In genomic region chr10:12130237-12130872, GRCh38 we compare ENCODE assay signal across 8 cellular contexts. TPM values are rescaled to one million over a fixed set of nuclear protein-coding genes. Genes with fewer than 3 reads are reported as not detected.
DNase-seq lines count a peak whose midpoint lies in the region; ATAC-seq, FAIRE-seq and TF ChIP-seq lines count a peak whose summit lies in the region.

No MANE protein-coding gene starts in this region.

- H3K9ac ChIP-seq in DND-41 (ENCODE audit: low read depth, low read length), result peak overlapping the region; percentile 81

- peak overlapping the region; percentile 96 for H2AFZ ChIP-seq in DND-41 (ENCODE audit: low read depth, low read length)

- peaks cover 26% of the 10 kb centered on the region for H3K79me2 ChIP-seq in DND-41 (ENCODE audit: insufficient read depth, low read length)

- peaks cover 14% of the 10 kb centered on the region; the same call in 1 of the 2 replicates for H3K36me3 ChIP-seq in DND-41 (ENCODE audit: insufficient read depth, low read length)

- ATAC-seq in DND-41 (ENCODE audit: insufficient read depth, low read depth), result peak; percentile 24; the same call in 2 of the 3 replicates
- ATAC-seq in GM19455 (IDR thresholded peaks at IDR 0.05; ENCODE audit: unreplicated experiment), result peak; percentile 37

- H3K4me1 ChIP-seq in DND-41 (ENCODE audit: insufficient read depth, low read length), result peaks cover 26% of the 10 kb centered on the region

- H4K20me1 ChIP-seq in DND-41 (ENCODE audit: insufficient read depth, low read length), result no peaks in the 10 kb centered on the region

- H3K27me3 ChIP-seq in DND-41 (ENCODE audit: insufficient read depth, low read length, poor library complexity), result no peaks in the 10 kb centered on the region

- peak; percentile 50 for FAIRE-seq in RCC 7860 (lab: Jason Lieb, UNC)

- TF ChIP-seq CTCF in DND-41 (IDR thresholded peaks at IDR 0.05; ENCODE audit: borderline replicate concordance, extremely low read depth, low read length, poor library complexity, severe bottlenecking) (peak; percentile 45), astrocyte of the spinal cord (IDR thresholded peaks at IDR 0.05; ENCODE audit: low read depth, low read length) (peak; percentile 61)

- peak overlapping the region; percentile 98 for H3K4me2 ChIP-seq in DND-41 (ENCODE audit: insufficient read depth, low read length)

- H3K4me3 ChIP-seq in DND-41 (ENCODE audit: low read depth in 1 of 2, low read length in 2 of 2) (peak overlapping the region; percentile 86 to 87), astrocyte of the spinal cord (ENCODE audit: low read depth, low read length) (peak overlapping the region; percentile 71)

- H3K9me3 ChIP-seq in DND-41 (ENCODE audit: insufficient read depth, low read length, severe bottlenecking), result no peaks in the 10 kb centered on the region

- peak; percentile 37 for DNase-seq in DND-41
- peak in 62 of 76 experiments; percentile 4 to 73 (median 28) for DNase-seq in HUDEP-2 (lab: John Stamatoyannopoulos, UW; ENCODE audit: unreplicated experiment in 76 of 76)
- DNase-seq in RCC 7860 (ENCODE audit: low spot score), result peak; percentile 45
- DNase-seq in astrocyte of the spinal cord (ENCODE audit: low read depth, low spot score), result peak; percentile 76
- peak; percentile 8 to 53 for DNase-seq in hippocampal formation (lab: John Stamatoyannopoulos, UW)
- DNase-seq in renal cortical epithelial cell (ENCODE audit: low read depth), result peak; percentile 58
- DNase-seq in GOT3 (lab: John Stamatoyannopoulos, UW), result no peak

- peak overlapping the region; percentile 70; the same call in 1 of the 2 replicates for H3K27ac ChIP-seq in DND-41 (ENCODE audit: low read length)

- in situ Hi-C loops in astrocyte of the spinal cord (cut with HindIII; ENCODE audit: low sequenced_read_pairs), result no loop called here

RNA-seq across cellular contexts. Expression of gene SEC61A2, which starts 0.9 kb away (rescaled TPM):
- 9.4 and 17.5 TPM in 2 replicates for total RNA-seq in renal cortical epithelial cell
